ENCODE assay signal across 19 cellular contexts in the genomic region with DNA sequence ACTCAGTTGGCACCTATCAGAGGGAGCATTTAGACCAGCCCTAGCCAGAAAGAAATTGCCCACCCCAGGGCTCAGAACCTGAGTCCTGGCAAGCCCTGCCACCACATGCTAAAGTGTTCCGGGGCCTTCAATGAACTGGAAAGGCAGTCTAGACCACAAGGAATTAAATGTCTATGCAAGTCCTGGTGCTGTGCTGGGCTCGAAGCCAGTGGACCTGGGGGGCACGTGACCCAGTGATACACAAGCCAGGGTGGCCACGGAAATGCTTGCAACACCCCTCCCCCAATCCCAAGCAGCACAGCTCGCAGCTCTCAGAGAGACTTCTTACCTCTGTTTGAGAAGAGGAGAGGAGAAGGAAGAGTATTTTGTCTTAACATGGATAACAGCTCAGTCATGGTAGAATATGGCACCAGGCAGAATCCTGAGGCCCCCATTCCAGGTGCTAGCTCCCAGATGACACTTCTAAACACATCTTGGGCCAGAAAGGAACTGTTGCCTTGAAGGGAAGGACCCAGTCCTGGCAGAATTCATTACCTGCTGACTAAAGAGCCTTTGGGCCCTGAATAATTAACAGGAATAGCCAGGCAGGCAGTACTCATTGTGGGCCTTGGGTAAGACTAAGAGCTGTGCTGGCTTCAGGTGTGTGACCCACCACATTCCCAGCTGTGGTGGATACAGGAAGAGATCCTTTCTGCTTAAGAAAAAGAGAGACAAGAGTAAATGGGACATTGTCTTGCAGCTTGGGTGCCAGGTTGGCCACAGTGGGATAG.
A peak's percentile ranks its signal among the peaks of the same experiment; 100 is the strongest.
DNase-seq lines count a peak whose midpoint lies in the region; ATAC-seq and TF ChIP-seq lines count a peak whose summit lies in the region.
"Had no signal": no experiment of that assay in that cellular context is flagged by ENCODE, and none has a peak within 500 bp of the region (broad histone marks: within the 10 kb centered on the region; RNA-seq: fewer than 3 reads in every experiment).

No MANE protein-coding gene starts in this region.

- TF ChIP-seq POLR2A in esophagus muscularis mucosa (IDR thresholded peaks at IDR 0.05; ENCODE audit: low read depth) = no peak

- WGBS in esophagus muscularis mucosa = 96% methylated on average over 3 of the region's 5 CpGs

- TF ChIP-seq EP300 in esophagus muscularis mucosa (IDR thresholded peaks at IDR 0.05) = no peak

- H3K4me3 ChIP-seq in choroid plexus epithelial cell (ENCODE audit: low read depth, low read length) = no peak overlapping the region
- no peak overlapping the region for H3K4me3 ChIP-seq in esophagus muscularis mucosa
- H3K4me3 ChIP-seq: BLaER1, SJCRH30 had no signal

- no peaks in the 10 kb centered on the region for H3K36me3 ChIP-seq in esophagus muscularis mucosa
- H3K36me3 ChIP-seq: SJCRH30 had no signal

- no peaks in the 10 kb centered on the region for H3K27me3 ChIP-seq in esophagus muscularis mucosa
- H3K27me3 ChIP-seq: BLaER1, SJCRH30 had no signal

- intact Hi-C loops in esophagus muscularis mucosa (cut with DNase I) = no loop called here

- no peaks in the 10 kb centered on the region for H3K4me1 ChIP-seq in esophagus muscularis mucosa
- H3K4me1 ChIP-seq: BLaER1, SJCRH30 had no signal

- H3K27ac ChIP-seq in esophagus muscularis mucosa (replicated peaks in 1 of 4) = no peak overlapping the region
- H3K27ac ChIP-seq: BLaER1, SJCRH30 had no signal

- ATAC-seq in SK-N-SH treated with all-trans-retinoic acid at 6 μM for 48 hours = no peak

- H3K9me3 ChIP-seq in esophagus muscularis mucosa = peaks cover 0 to 11% (median 0%) of the 10 kb centered on the region in 4 donors
- H3K9me3 ChIP-seq: SJCRH30 had no signal

- DNase-seq in EH (ENCODE audit: low read depth) = peak; percentile 20
- DNase-seq in amniotic epithelial cell (ENCODE audit: low read depth) = peak; percentile 46
- DNase-seq in choroid plexus epithelial cell (ENCODE audit: low read depth) = peak; percentile 87
- peak; percentile 24 for DNase-seq in medulla oblongata (ENCODE audit: extremely low spot score)
- no peak for DNase-seq in NCI-H345 treated with DMSO at 0.1 percent for 48 hours (lab: John Stamatoyannopoulos, UW; ENCODE audit: unreplicated experiment)
- no peak for DNase-seq in esophagus muscularis mucosa (ENCODE audit: extremely low spot score)
- DNase-seq in activated CD4-positive, alpha-beta T cell treated with anti-CD3 and anti-CD28 coated beads, Interleukin-2, amount 50 U/mL, for 1 hour = no peak
- DNase-seq: CD8-positive, alpha-beta memory T cell; DMS79 treated with DMSO at 0.1 percent for 48 hours; MV-4-11; NCI-H1417; NCI-H1930; NCI-H2171; NCI-H446 treated with DMSO at 0.1 percent for 48 hours; NCI-H748 treated with DMSO at 0.1 percent for 48 hours; OCI-M1; SJCRH30 had no signal

- no peak for TF ChIP-seq CTCF in choroid plexus epithelial cell (conservative IDR thresholded peaks at IDR 0.05; ENCODE audit: low read depth, low read length)
- no peak for TF ChIP-seq CTCF in esophagus muscularis mucosa (IDR thresholded peaks at IDR 0.05)

TF ChIP-seq in SK-N-SH treated with all-trans-retinoic acid at 6 μM for 48 hours, 23 proteins besides CTCF, POLR2A, EP300 and RAD21:
- TF ChIP-seq SNAI2 (CRISPR knock-in tag; IDR thresholded peaks at IDR 0.05) = no peak
- no peak for TF ChIP-seq ZC3H10 (CRISPR knock-in tag; IDR thresholded peaks at IDR 0.05)
- TF ChIP-seq TOX (CRISPR knock-in tag; IDR thresholded peaks at IDR 0.05; ENCODE audit: borderline replicate concordance) = no peak
- no peak for TF ChIP-seq CSDC2 (CRISPR knock-in tag; IDR thresholded peaks at IDR 0.05)
- TF ChIP-seq OSR1 (CRISPR knock-in tag; IDR thresholded peaks at IDR 0.05) = no peak
- TF ChIP-seq CSRNP3 (CRISPR knock-in tag; IDR thresholded peaks at IDR 0.05) = no peak
- TF ChIP-seq ZFP30 (CRISPR knock-in tag; IDR thresholded peaks at IDR 0.05) = no peak
- TF ChIP-seq, protein P1, sequence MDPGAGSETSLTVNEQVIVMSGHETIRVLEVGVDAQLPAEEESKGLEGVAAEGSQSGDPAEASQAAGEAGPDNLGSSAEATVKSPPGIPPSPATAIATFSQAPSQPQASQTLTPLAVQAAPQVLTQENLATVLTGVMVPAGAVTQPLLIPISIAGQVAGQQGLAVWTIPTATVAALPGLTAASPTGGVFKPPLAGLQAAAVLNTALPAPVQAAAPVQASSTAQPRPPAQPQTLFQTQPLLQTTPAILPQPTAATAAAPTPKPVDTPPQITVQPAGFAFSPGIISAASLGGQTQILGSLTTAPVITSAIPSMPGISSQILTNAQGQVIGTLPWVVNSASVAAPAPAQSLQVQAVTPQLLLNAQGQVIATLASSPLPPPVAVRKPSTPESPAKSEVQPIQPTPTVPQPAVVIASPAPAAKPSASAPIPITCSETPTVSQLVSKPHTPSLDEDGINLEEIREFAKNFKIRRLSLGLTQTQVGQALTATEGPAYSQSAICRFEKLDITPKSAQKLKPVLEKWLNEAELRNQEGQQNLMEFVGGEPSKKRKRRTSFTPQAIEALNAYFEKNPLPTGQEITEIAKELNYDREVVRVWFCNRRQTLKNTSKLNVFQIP (CRISPR knock-in tag; IDR thresholded peaks at IDR 0.05; ENCODE audit: borderline replicate concordance, low read depth) = no peak
- no peak for TF ChIP-seq ZNF8 (CRISPR knock-in tag; IDR thresholded peaks at IDR 0.05)
TF ChIP-seq in SK-N-SH treated with all-trans-retinoic acid at 6 μM for 48 hours: peak in this region for 0.

Comparison
In these comparisons a context has a peak if more than half of its experiments do, and no peak if none do; other contexts are left out.
1. DNase-seq: peak in EH (single experiment), amniotic epithelial cell (single experiment), choroid plexus epithelial cell (single experiment) and medulla oblongata (single experiment); none in NCI-H345 treated with DMSO at 0.1 percent for 48 hours (single experiment), esophagus muscularis mucosa (single experiment) and activated CD4-positive, alpha-beta T cell treated with anti-CD3 and anti-CD28 coated beads, Interleukin-2, amount 50 U/mL, for 1 hour (single experiment).